ENCODE assay signal across 1 cellular context in genomic region chr18:22504665-22505064, GRCh38.
TF ChIP-seq lines count a peak whose summit lies in the region.

No MANE protein-coding gene starts in this region.

TF ChIP-seq in liver, 16 proteins besides CTCF, POLR2A, EP300 and RAD21 (continued from another document):
- TF ChIP-seq REST (IDR thresholded peaks at IDR 0.05) = no peak
- no peak for TF ChIP-seq ZBTB33 (IDR thresholded peaks at IDR 0.05)
- TF ChIP-seq GABPA (IDR thresholded peaks at IDR 0.05 in 1 of 2, conservative IDR thresholded peaks at IDR 0.05 in 1 of 2) = no peak
- TF ChIP-seq ATF3 (IDR thresholded peaks at IDR 0.05) = no peak
